In genomic region chr11:1676254-1676740, GRCh38 we compare ENCODE assay signal across 24 cellular contexts. TPM values are rescaled to one million over a fixed set of nuclear protein-coding genes. Genes with fewer than 3 reads are reported as not detected.
DNase-seq lines count a peak whose midpoint lies in the region; ATAC-seq, FAIRE-seq and TF ChIP-seq lines count a peak whose summit lies in the region.
"Had no signal": no experiment of that assay in that cellular context is flagged by ENCODE, and none has a peak within 500 bp of the region (broad histone marks: within the 10 kb centered on the region; RNA-seq: fewer than 3 reads in every experiment).

No MANE protein-coding gene starts in this region.

- FAIRE-seq in HepG2 (lab: Jason Lieb, UNC) = no peak
- FAIRE-seq: GM12891, GM18507, H1 had no signal

- no peak for TF ChIP-seq CTCF in HepG2 (CRISPR knock-in tag; IDR thresholded peaks at IDR 0.05)
- no peak for TF ChIP-seq CTCF in lower lobe of right lung (IDR thresholded peaks at IDR 0.05)
- TF ChIP-seq CTCF in progenitor cell of endocrine pancreas (IDR thresholded peaks at IDR 0.05; ENCODE audit: unreplicated experiment) = no peak

- peaks cover 86% of the 10 kb centered on the region for H3K4me1 ChIP-seq in HepG2 (ENCODE audit: insufficient read depth, low read length)
- no peaks in the 10 kb centered on the region for H3K4me1 ChIP-seq in lower lobe of right lung

- TF ChIP-seq POLR2A in HepG2 (IDR thresholded peaks at IDR 0.05; ENCODE audit: insufficient read depth in 1 of 2, low read depth in 2 of 2, low read length in 2 of 2) = no peak

- H3K27me3 ChIP-seq in HepG2 (ENCODE audit: control insufficient read depth in 1 of 2, insufficient read depth in 2 of 2, low read length in 2 of 2) (no peaks in the 10 kb centered on the region), lower lobe of right lung (ENCODE audit: low read depth) (peaks cover 26% of the 10 kb centered on the region)

- 27% methylated on average over 6 of the region's 6 CpGs for WGBS in HepG2 (ENCODE audit: low lambda C conversion rate)

- H3K36me3 ChIP-seq in HepG2 (replicated peaks in 1 of 2; ENCODE audit: control insufficient read depth in 1 of 2, insufficient read depth in 2 of 2, low read length in 2 of 2) = no peaks in the 10 kb centered on the region
- H3K36me3 ChIP-seq in lower lobe of right lung = no peaks in the 10 kb centered on the region

- peaks cover 48% of the 10 kb centered on the region for H3K4me1 Mint-ChIP-seq in progenitor cell of endocrine pancreas (ENCODE audit: low read depth)
- H3K4me1 Mint-ChIP-seq: CD4-positive, alpha-beta memory T cell had no signal

- H2AFZ ChIP-seq in HepG2 (ENCODE audit: low read length) = no peak overlapping the region
- H2AFZ ChIP-seq: GM23248 had no signal

- H3K27ac Mint-ChIP-seq in progenitor cell of endocrine pancreas = peak overlapping the region; percentile 97
- H3K27ac Mint-ChIP-seq: CD4-positive, alpha-beta memory T cell had no signal

- no peak overlapping the region for H3K4me3 Mint-ChIP-seq in progenitor cell of endocrine pancreas (ENCODE audit: low read depth)
- H3K4me3 Mint-ChIP-seq: CD4-positive, alpha-beta memory T cell had no signal

- in situ Hi-C loops in HepG2 (cut with HindIII; ENCODE audit: extremely low pct_ligation_motif_present, low pct_unique_long_range_greater_than_20kb) = no loop called here

- CTCF ChIA-PET in HepG2 (lab: Yijun Ruan, JAX; ENCODE audit: low intra/inter-chr PET ratio, low total read pairs) = interaction anchor here (2.9 kb wide), 1 partner anchor 17 kb away, joined by 9 read pairs; no protein-coding TSS in a partner anchor

- H3K9me3 Mint-ChIP-seq in progenitor cell of endocrine pancreas (ENCODE audit: low read depth) = no peaks in the 10 kb centered on the region
- H3K9me3 Mint-ChIP-seq: CD4-positive, alpha-beta memory T cell had no signal

- ATAC-seq in HepG2 (no peak), lower lobe of right lung (no peak), GM19023 (IDR thresholded peaks at IDR 0.05; ENCODE audit: unreplicated experiment) (no peak), GM21360 (IDR thresholded peaks at IDR 0.05; ENCODE audit: unreplicated experiment) (no peak)

- intact Hi-C loops in HepG2 (cut with micrococcal nuclease; ENCODE audit: unreplicated experiment) = loop anchor here (2.0 kb wide), 1 partner anchor 15 kb away; no protein-coding TSS in a partner anchor
- intact Hi-C loops in lower lobe of right lung (cut with DNase I) = no loop called here

- BruUV-seq in HepG2 (replicated peaks; lab: Mats Ljungman, UMichigan) = no TSS peak

- H3K9me3 ChIP-seq in HepG2 (ENCODE audit: low read length) = no peaks in the 10 kb centered on the region
- H3K9me3 ChIP-seq in lower lobe of right lung = no peaks in the 10 kb centered on the region

- H3K9ac ChIP-seq in HepG2 (ENCODE audit: insufficient read depth, low read depth, low read length) = peak overlapping the region; percentile 56; the same call in 1 of the 2 replicates
- H3K9ac ChIP-seq: GM23248 had no signal

- TF ChIP-seq EP300 in HepG2 (IDR thresholded peaks at IDR 0.05; ENCODE audit: low read depth in 2 of 2, low read length in 2 of 2) (no peak), HepG2 (CRISPR knock-in tag; IDR thresholded peaks at IDR 0.05; ENCODE audit: borderline replicate concordance) (no peak)

- H3K27ac ChIP-seq in HepG2 (ENCODE audit: extremely low read length, insufficient read depth, low read length) (peak overlapping the region; percentile 95), lower lobe of right lung (no peak overlapping the region)
- H3K27ac ChIP-seq: GM23248 had no signal

- POLR2A ChIA-PET in HepG2 (lab: Yijun Ruan, JAX) = interaction anchor here (1.0 to 7.2 kb wide), 5 partner anchors 16 to 314 kb away, joined by 3 to 141 read pairs (median 4); no protein-coding TSS in a partner anchor

- no peak overlapping the region for H3K4me3 ChIP-seq in HepG2 (replicated peaks in 1 of 3; ENCODE audit: insufficient read depth in 1 of 3, low read depth in 2 of 3, low read length in 3 of 3)
- no peak overlapping the region for H3K4me3 ChIP-seq in lower lobe of right lung
- H3K4me3 ChIP-seq: GM23248 had no signal

- no peaks in the 10 kb centered on the region for H3K27me3 Mint-ChIP-seq in progenitor cell of endocrine pancreas

- no peaks in the 10 kb centered on the region for H3K79me2 ChIP-seq in HepG2 (ENCODE audit: insufficient read depth, low read length)

- H4K20me1 ChIP-seq in HepG2 (ENCODE audit: insufficient read depth, low read length) = no peaks in the 10 kb centered on the region

- peaks cover 2% of the 10 kb centered on the region for H3K36me3 Mint-ChIP-seq in progenitor cell of endocrine pancreas (ENCODE audit: insufficient read depth)
- H3K36me3 Mint-ChIP-seq: CD4-positive, alpha-beta memory T cell had no signal

- TF ChIP-seq RAD21 in HepG2 (CRISPR knock-in tag; IDR thresholded peaks at IDR 0.05) = no peak

- DNase-seq in HepG2 (ENCODE audit: low spot score) (no peak), lower lobe of right lung (peak; percentile 6), progenitor cell of endocrine pancreas (ENCODE audit: low spot score, unreplicated experiment) (no peak), NCI-H774 (lab: John Stamatoyannopoulos, UW) (no peak)
- DNase-seq: C1 segment of cervical spinal cord; Calu3; CD4-positive, alpha-beta memory T cell; COR-L47; DMS53; DMS79 treated with DMSO at 0.1 percent for 48 hours; GF-D8; GM23248; H7; HCEC 1CT had no signal

- peak overlapping the region; percentile 2; the same call in 1 of the 2 replicates for H3K4me2 ChIP-seq in HepG2 (ENCODE audit: low read depth, low read length)

RNA-seq across cellular contexts. Expression of gene KRTAP5-6, which starts 20.7 kb away (rescaled TPM):
- not detected in 2 replicates for total RNA-seq in HepG2 (2016; rRNA removed; fragmentation: Illumina TruSeq; extraction: Trizol)
- not detected in 2 replicates for total RNA-seq in HepG2 (2016; cell fraction: cytosol; rRNA removed; fragmentation: Illumina TruSeq; extraction: Trizol; ENCODE audit: low read depth)
- not detected in 2 replicates for total RNA-seq in HepG2 (2016; cell fraction: insoluble cytoplasmic fraction; rRNA removed; fragmentation: Illumina TruSeq; extraction: Trizol)
- not detected in 2 replicates for total RNA-seq in HepG2 (2016; cell fraction: membrane; rRNA removed; fragmentation: Illumina TruSeq; extraction: Trizol)
- not detected in 2 replicates for total RNA-seq in HepG2 (2016; cell fraction: nucleus; rRNA removed; fragmentation: Illumina TruSeq; extraction: Trizol)
- not detected in 2 replicates for polyA plus RNA-seq in HepG2 (2011; rRNA removed)
- 0.15 TPM in 1 of 2 replicates, not detected in the other for polyA plus RNA-seq in HepG2 (2011; cell fraction: cytosol; rRNA removed)
- 0.35 and 0.43 TPM in 2 replicates for polyA plus RNA-seq in HepG2 (2011; cell fraction: nucleus; rRNA removed)
- polyA plus RNA-seq in HepG2 (2012) = not detected in 2 replicates
- not detected in 2 replicates for polyA plus RNA-seq in HepG2 (2016; cell fraction: cytosol; fragmentation: Illumina TruSeq; extraction: Trizol; ENCODE audit: low read depth)
- polyA plus RNA-seq in HepG2 (2016; cell fraction: insoluble cytoplasmic fraction; fragmentation: Illumina TruSeq; extraction: Trizol; ENCODE audit: low read depth) = not detected in 2 replicates
- not detected in 2 replicates for polyA plus RNA-seq in HepG2 (2016; cell fraction: membrane; fragmentation: Illumina TruSeq; extraction: Trizol; ENCODE audit: low read depth)
- not detected in 2 replicates for polyA plus RNA-seq in HepG2 (2016; cell fraction: nucleus; fragmentation: Illumina TruSeq; extraction: Trizol; ENCODE audit: insufficient read depth, low read depth)
- polyA minus RNA-seq in HepG2 (2011; rRNA and poly(A)+ RNA removed; ENCODE audit: low replicate concordance) = not detected in 2 replicates
- polyA minus RNA-seq in HepG2 (2011; cell fraction: cytosol; rRNA and poly(A)+ RNA removed) = not detected in 2 replicates
- polyA minus RNA-seq in HepG2 (2011; cell fraction: nucleus; rRNA and poly(A)+ RNA removed) = not detected in 2 replicates
- not detected for total RNA-seq in lower lobe of right lung
- total RNA-seq in progenitor cell of endocrine pancreas = not detected in 2 replicates
- total RNA-seq: A172; A673; Calu3; CD4-positive, alpha-beta memory T cell; Daoy; G401; GM23248; H1; H7 had no signal
- polyA plus RNA-seq: BJ; CD4-positive, alpha-beta memory T cell; GM23248; H1 had no signal

RNA-seq across cellular contexts. Expression of gene KRTAP5-5, which starts 46.7 kb away (rescaled TPM):
- total RNA-seq in HepG2 (2016; rRNA removed; fragmentation: Illumina TruSeq; extraction: Trizol) (not detected in 2 replicates), lower lobe of right lung (not detected), progenitor cell of endocrine pancreas (not detected in 2 replicates)
- not detected in 2 replicates for total RNA-seq in HepG2 (2016; cell fraction: cytosol; rRNA removed; fragmentation: Illumina TruSeq; extraction: Trizol; ENCODE audit: low read depth)
- not detected in 2 replicates for total RNA-seq in HepG2 (2016; cell fraction: insoluble cytoplasmic fraction; rRNA removed; fragmentation: Illumina TruSeq; extraction: Trizol)
- total RNA-seq in HepG2 (2016; cell fraction: membrane; rRNA removed; fragmentation: Illumina TruSeq; extraction: Trizol) = not detected in 2 replicates
- total RNA-seq in HepG2 (2016; cell fraction: nucleus; rRNA removed; fragmentation: Illumina TruSeq; extraction: Trizol) = not detected in 2 replicates
- polyA plus RNA-seq in HepG2 (2011; rRNA removed) = not detected in 2 replicates
- not detected in 2 replicates for polyA plus RNA-seq in HepG2 (2011; cell fraction: cytosol; rRNA removed)
- polyA plus RNA-seq in HepG2 (2011; cell fraction: nucleus; rRNA removed) = not detected in 2 replicates
- polyA plus RNA-seq in HepG2 (2012) = not detected in 2 replicates
- polyA plus RNA-seq in HepG2 (2016; cell fraction: cytosol; fragmentation: Illumina TruSeq; extraction: Trizol; ENCODE audit: low read depth) = not detected in 2 replicates
- polyA plus RNA-seq in HepG2 (2016; cell fraction: insoluble cytoplasmic fraction; fragmentation: Illumina TruSeq; extraction: Trizol; ENCODE audit: low read depth) = not detected in 2 replicates
- not detected in 2 replicates for polyA plus RNA-seq in HepG2 (2016; cell fraction: membrane; fragmentation: Illumina TruSeq; extraction: Trizol; ENCODE audit: low read depth)
- not detected in 2 replicates for polyA plus RNA-seq in HepG2 (2016; cell fraction: nucleus; fragmentation: Illumina TruSeq; extraction: Trizol; ENCODE audit: insufficient read depth, low read depth)
- not detected in 2 replicates for polyA minus RNA-seq in HepG2 (2011; rRNA and poly(A)+ RNA removed; ENCODE audit: low replicate concordance)
- polyA minus RNA-seq in HepG2 (2011; cell fraction: cytosol; rRNA and poly(A)+ RNA removed) = not detected in 2 replicates
- not detected in 2 replicates for polyA minus RNA-seq in HepG2 (2011; cell fraction: nucleus; rRNA and poly(A)+ RNA removed)
- total RNA-seq: A172; A673; Calu3; CD4-positive, alpha-beta memory T cell; Daoy; G401; GM23248; H1; H7 had no signal
- polyA plus RNA-seq: BJ; CD4-positive, alpha-beta memory T cell; GM23248 had no signal

RNA-seq across cellular contexts. Expression of gene KRTAP5-4, which starts 54.4 kb away (rescaled TPM):
- total RNA-seq in HepG2 (2016; rRNA removed; fragmentation: Illumina TruSeq; extraction: Trizol) = not detected in 2 replicates
- total RNA-seq in HepG2 (2016; cell fraction: cytosol; rRNA removed; fragmentation: Illumina TruSeq; extraction: Trizol; ENCODE audit: low read depth) = not detected in 2 replicates
- not detected in 2 replicates for total RNA-seq in HepG2 (2016; cell fraction: insoluble cytoplasmic fraction; rRNA removed; fragmentation: Illumina TruSeq; extraction: Trizol)
- total RNA-seq in HepG2 (2016; cell fraction: membrane; rRNA removed; fragmentation: Illumina TruSeq; extraction: Trizol) = not detected in 2 replicates
- not detected in 2 replicates for total RNA-seq in HepG2 (2016; cell fraction: nucleus; rRNA removed; fragmentation: Illumina TruSeq; extraction: Trizol)
- not detected in 2 replicates for polyA plus RNA-seq in HepG2 (2011; rRNA removed)
- not detected in 2 replicates for polyA plus RNA-seq in HepG2 (2011; cell fraction: cytosol; rRNA removed)
- polyA plus RNA-seq in HepG2 (2011; cell fraction: nucleus; rRNA removed) = 0.16 TPM in 1 of 2 replicates, not detected in the other
- not detected in 2 replicates for polyA plus RNA-seq in HepG2 (2012)
- not detected in 2 replicates for polyA plus RNA-seq in HepG2 (2016; cell fraction: cytosol; fragmentation: Illumina TruSeq; extraction: Trizol; ENCODE audit: low read depth)
- polyA plus RNA-seq in HepG2 (2016; cell fraction: insoluble cytoplasmic fraction; fragmentation: Illumina TruSeq; extraction: Trizol; ENCODE audit: low read depth) = not detected in 2 replicates
- not detected in 2 replicates for polyA plus RNA-seq in HepG2 (2016; cell fraction: membrane; fragmentation: Illumina TruSeq; extraction: Trizol; ENCODE audit: low read depth)
- polyA plus RNA-seq in HepG2 (2016; cell fraction: nucleus; fragmentation: Illumina TruSeq; extraction: Trizol; ENCODE audit: insufficient read depth, low read depth) = not detected in 2 replicates
- polyA minus RNA-seq in HepG2 (2011; rRNA and poly(A)+ RNA removed; ENCODE audit: low replicate concordance) = not detected in 2 replicates
- not detected in 2 replicates for polyA minus RNA-seq in HepG2 (2011; cell fraction: cytosol; rRNA and poly(A)+ RNA removed)
- not detected in 2 replicates for polyA minus RNA-seq in HepG2 (2011; cell fraction: nucleus; rRNA and poly(A)+ RNA removed)
- total RNA-seq in lower lobe of right lung = not detected
- not detected in 2 replicates for total RNA-seq in progenitor cell of endocrine pancreas
- total RNA-seq: A172; A673; Calu3; CD4-positive, alpha-beta memory T cell; Daoy; G401; GM23248; H1; H7 had no signal
- polyA plus RNA-seq: BJ; CD4-positive, alpha-beta memory T cell; GM23248; H1 had no signal
